ENCODE assay signal across 8 cellular contexts in the genomic region with DNA sequence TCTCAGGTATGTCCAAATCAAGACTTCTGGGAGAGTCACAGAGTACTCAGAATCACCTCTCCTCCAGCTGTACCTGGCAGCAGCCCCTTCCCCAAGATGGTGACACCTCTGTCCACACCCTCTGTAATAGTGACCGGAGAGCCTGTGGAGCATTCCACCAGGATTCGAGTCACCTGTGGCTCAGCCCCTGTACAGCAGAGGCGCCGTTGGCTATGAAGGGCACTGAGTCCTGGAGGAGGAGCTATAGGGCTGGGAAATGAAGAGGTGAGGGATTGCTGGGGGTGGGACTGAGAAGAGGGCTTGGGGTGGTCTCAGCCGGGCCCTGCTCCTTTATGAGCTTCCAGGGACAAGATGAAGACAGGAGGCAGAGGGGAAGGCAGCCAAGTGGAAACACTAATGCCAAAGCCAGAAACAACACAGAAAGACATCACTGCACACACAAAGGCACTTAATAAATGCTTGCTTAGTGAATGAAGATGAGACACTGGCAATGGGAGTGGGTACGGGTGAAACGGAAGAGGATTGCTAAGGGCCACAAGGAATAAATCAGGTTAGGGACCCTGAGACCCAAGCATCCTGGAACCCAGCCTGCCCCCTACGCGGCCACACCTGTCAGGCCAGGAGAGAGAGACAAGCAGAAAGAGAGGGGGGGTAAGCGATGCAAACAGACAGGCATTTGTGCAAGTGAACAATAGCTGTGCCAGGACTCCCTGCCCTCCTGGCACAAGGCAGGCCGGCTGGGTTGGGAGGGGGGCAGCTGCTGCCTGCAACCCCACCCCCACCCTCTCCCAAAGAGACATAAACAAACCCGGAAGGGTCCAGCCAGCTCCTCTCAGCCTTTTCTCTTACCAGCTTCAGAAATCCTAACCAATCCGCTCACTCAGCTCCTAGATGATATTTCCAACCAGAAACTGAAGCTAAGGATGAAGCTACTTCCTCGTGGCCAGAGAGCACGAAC. TPM values are rescaled to one million over a fixed set of nuclear protein-coding genes. Genes with fewer than 3 reads are reported as not detected.
DNase-seq lines count a peak whose midpoint lies in the region; ATAC-seq and TF ChIP-seq lines count a peak whose summit lies in the region.

No MANE protein-coding gene starts in this region.

- POLR2A ChIA-PET in CD8-positive, alpha-beta T cell (lab: Charles Lee), result interaction anchor here (0.7 to 2.1 kb wide), 5 partner anchors 9 to 40 kb away, joined by 4 to 8 read pairs (median 4); a partner anchor contains a TSS
- POLR2A ChIA-PET in naive thymus-derived CD4-positive, alpha-beta T cell (lab: Charles Lee), result interaction anchor here (0.6 to 9.5 kb wide), 12 partner anchors 6 to 41 kb away, joined by 3 to 144 read pairs (median 6); a partner anchor contains a TSS

- peaks cover 69% of the 10 kb centered on the region for H3K4me1 Mint-ChIP-seq in CD8-positive, alpha-beta T cell (ENCODE audit: low read depth)
- H3K4me1 Mint-ChIP-seq in central memory CD8-positive, alpha-beta T cell, result peaks cover 86% of the 10 kb centered on the region
- H3K4me1 Mint-ChIP-seq in naive thymus-derived CD4-positive, alpha-beta T cell, result peaks cover 61 to 79% (median 69%) of the 10 kb centered on the region in 7 donors

- CTCF ChIA-PET in CD8-positive, alpha-beta T cell (lab: Charles Lee), result interaction anchor here (0.7 to 6.7 kb wide), 6 partner anchors 7 to 36 kb away, joined by 3 to 57 read pairs (median 6); no protein-coding TSS in a partner anchor
- CTCF ChIA-PET in naive thymus-derived CD4-positive, alpha-beta T cell (lab: Charles Lee), result interaction anchor here (0.7 to 3.0 kb wide), 3 partner anchors 14 to 26 kb away, joined by 3 to 21 read pairs (median 3); no protein-coding TSS in a partner anchor

- DNase-seq in CD8-positive, alpha-beta T cell, result no peak
- DNase-seq in NCI-H2029 treated with DMSO at 0.1 percent for 48 hours (lab: John Stamatoyannopoulos, UW), result peak; percentile 68
- DNase-seq in central memory CD8-positive, alpha-beta T cell (ENCODE audit: low spot score in 2 of 2), result no peak
- no peak for DNase-seq in naive thymus-derived CD4-positive, alpha-beta T cell
- DNase-seq in NCI-H1048 (lab: John Stamatoyannopoulos, UW), result no peak
- DNase-seq in NCI-H774 (lab: John Stamatoyannopoulos, UW), result no peak
- DNase-seq in stimulated activated CD8-positive, alpha-beta memory T cell treated with anti-CD3 and anti-CD28 coated beads, Interleukin-4, amount 100 ng/mL, for 48 hours, result no peak

- peaks cover 8% of the 10 kb centered on the region for H3K36me3 ChIP-seq in CD8-positive, alpha-beta T cell (ENCODE audit: insufficient read depth, low read length)
- peaks cover 0 to 36% (median 0%) of the 10 kb centered on the region in 3 experiments for H3K36me3 ChIP-seq in naive thymus-derived CD4-positive, alpha-beta T cell (ENCODE audit: control insufficient read depth in 2 of 3, insufficient read depth in 3 of 3, low read length in 3 of 3)

- peak overlapping the region; percentile 70 for H3K4me3 ChIP-seq in CD8-positive, alpha-beta T cell (ENCODE audit: low read depth, low read length)
- peak overlapping the region; percentile 74 for H3K4me3 ChIP-seq in naive thymus-derived CD4-positive, alpha-beta T cell (ENCODE audit: low read length)

- peak overlapping the region; percentile 94 for H3K27ac Mint-ChIP-seq in CD8-positive, alpha-beta T cell
- peak overlapping the region; percentile 90 for H3K27ac Mint-ChIP-seq in central memory CD8-positive, alpha-beta T cell (ENCODE audit: low read depth)
- peak overlapping the region; percentile 83 to 98 (median 95) for H3K27ac Mint-ChIP-seq in naive thymus-derived CD4-positive, alpha-beta T cell

- H3K27me3 Mint-ChIP-seq in CD8-positive, alpha-beta T cell (ENCODE audit: low read depth), result no peaks in the 10 kb centered on the region
- no peaks in the 10 kb centered on the region for H3K27me3 Mint-ChIP-seq in central memory CD8-positive, alpha-beta T cell
- H3K27me3 Mint-ChIP-seq in naive thymus-derived CD4-positive, alpha-beta T cell, result no peaks in the 10 kb centered on the region

- peak overlapping the region; percentile 97 for H3K4me3 Mint-ChIP-seq in CD8-positive, alpha-beta T cell
- peak overlapping the region; percentile 90 for H3K4me3 Mint-ChIP-seq in central memory CD8-positive, alpha-beta T cell
- H3K4me3 Mint-ChIP-seq in naive thymus-derived CD4-positive, alpha-beta T cell, result peak overlapping the region; percentile 89 to 98 (median 94)

- peaks cover 72% of the 10 kb centered on the region for H3K4me1 ChIP-seq in CD8-positive, alpha-beta T cell (ENCODE audit: insufficient read depth, low read length)
- peaks cover 57 to 62% of the 10 kb centered on the region in 2 donors for H3K4me1 ChIP-seq in naive thymus-derived CD4-positive, alpha-beta T cell (ENCODE audit: control insufficient read depth in 2 of 2, insufficient read depth in 2 of 2, low read length in 2 of 2)

- peaks cover 71% of the 10 kb centered on the region for H3K36me3 Mint-ChIP-seq in CD8-positive, alpha-beta T cell
- peaks cover 25% of the 10 kb centered on the region for H3K36me3 Mint-ChIP-seq in central memory CD8-positive, alpha-beta T cell (ENCODE audit: insufficient read depth)
- H3K36me3 Mint-ChIP-seq in naive thymus-derived CD4-positive, alpha-beta T cell, result peaks cover 0 to 35% (median 22%) of the 10 kb centered on the region in 5 donors

- no peaks in the 10 kb centered on the region for H3K9me3 ChIP-seq in CD8-positive, alpha-beta T cell (ENCODE audit: low read length)
- no peaks in the 10 kb centered on the region for H3K9me3 ChIP-seq in naive thymus-derived CD4-positive, alpha-beta T cell (ENCODE audit: control insufficient read depth in 2 of 3, low read length in 3 of 3)

- no peaks in the 10 kb centered on the region for H3K9me3 Mint-ChIP-seq in CD8-positive, alpha-beta T cell
- H3K9me3 Mint-ChIP-seq in central memory CD8-positive, alpha-beta T cell, result no peaks in the 10 kb centered on the region
- H3K9me3 Mint-ChIP-seq in naive thymus-derived CD4-positive, alpha-beta T cell, result peaks cover 0 to 5% (median 0%) of the 10 kb centered on the region in 11 donors

- ATAC-seq in CD8-positive, alpha-beta T cell, result no peak
- ATAC-seq in central memory CD8-positive, alpha-beta T cell (replicated peaks; ENCODE audit: extremely low read depth, poor library complexity, severe bottlenecking), result no peak
- no peak for ATAC-seq in naive thymus-derived CD4-positive, alpha-beta T cell
- ATAC-seq in GM18861 (IDR thresholded peaks at IDR 0.05; ENCODE audit: unreplicated experiment), result no peak

- no peaks in the 10 kb centered on the region for H3K27me3 ChIP-seq in CD8-positive, alpha-beta T cell (ENCODE audit: insufficient read depth, low read length)
- no peaks in the 10 kb centered on the region for H3K27me3 ChIP-seq in naive thymus-derived CD4-positive, alpha-beta T cell (ENCODE audit: control insufficient read depth in 2 of 2, insufficient read depth in 2 of 2, low read length in 2 of 2)

- peak overlapping the region; percentile 59 for H3K27ac ChIP-seq in CD8-positive, alpha-beta T cell (ENCODE audit: low read depth, low read length)
- peak overlapping the region; percentile 90 for H3K27ac ChIP-seq in naive thymus-derived CD4-positive, alpha-beta T cell (ENCODE audit: low read depth, low read length)

- TF ChIP-seq CTCF in CD8-positive, alpha-beta T cell (IDR thresholded peaks at IDR 0.05), result no peak

- intact Hi-C loops in CD8-positive, alpha-beta T cell (cut with DNase I, micrococcal nuclease), result loop anchor here (5.0 kb wide), 2 partner anchors 78 to 117 kb away; a partner anchor contains a TSS
- intact Hi-C loops in naive thymus-derived CD4-positive, alpha-beta T cell (cut with micrococcal nuclease), result loop anchor here (2.0 to 5.0 kb wide), 2 partner anchors 14 to 287 kb away; a partner anchor contains a TSS

RNA-seq across cellular contexts. Expression of a gene that starts 3.9 kb away (rescaled TPM):
- 10 to 100 TPM; 51.6 to 52.3 TPM for total RNA-seq in CD8-positive, alpha-beta T cell
- 100 to 1,000 TPM; 108 to 236 (median 182) TPM for total RNA-seq in naive thymus-derived CD4-positive, alpha-beta T cell
- 10 to 100 TPM; 17.0 to 28.5 TPM for polyA plus RNA-seq in naive thymus-derived CD4-positive, alpha-beta T cell

RNA-seq across cellular contexts. Expression of a gene that starts 33.0 kb away (rescaled TPM):
- not detected for total RNA-seq in CD8-positive, alpha-beta T cell
- total RNA-seq in naive thymus-derived CD4-positive, alpha-beta T cell, result not detected
- 1 to 10 TPM in 1 of 2 donors, under 1 TPM in 1; 0.60 to 1.3 TPM for polyA plus RNA-seq in naive thymus-derived CD4-positive, alpha-beta T cell

RNA-seq across cellular contexts. Expression of a gene that starts 40.3 kb away (rescaled TPM):
- total RNA-seq in CD8-positive, alpha-beta T cell, result 10 to 100 TPM; 47.4 to 54.6 TPM
- 100 to 1,000 TPM in 2 of 5 experiments, 10 to 100 TPM in 3; 64.6 to 117 (median 79.8) TPM for total RNA-seq in naive thymus-derived CD4-positive, alpha-beta T cell
- polyA plus RNA-seq in naive thymus-derived CD4-positive, alpha-beta T cell, result 1 to 10 TPM; 8.1 to 9.3 TPM

RNA-seq across cellular contexts. Expression of a gene that starts 46.3 kb away (rescaled TPM):
- total RNA-seq in CD8-positive, alpha-beta T cell, result 100 to 1,000 TPM; 208 to 212 TPM
- total RNA-seq in naive thymus-derived CD4-positive, alpha-beta T cell, result 100 to 1,000 TPM; 207 to 278 (median 256) TPM
- polyA plus RNA-seq in naive thymus-derived CD4-positive, alpha-beta T cell, result 100 to 1,000 TPM; 366 to 393 TPM
